11 cellular contexts compared by ENCODE assay signal in the genomic region with DNA sequence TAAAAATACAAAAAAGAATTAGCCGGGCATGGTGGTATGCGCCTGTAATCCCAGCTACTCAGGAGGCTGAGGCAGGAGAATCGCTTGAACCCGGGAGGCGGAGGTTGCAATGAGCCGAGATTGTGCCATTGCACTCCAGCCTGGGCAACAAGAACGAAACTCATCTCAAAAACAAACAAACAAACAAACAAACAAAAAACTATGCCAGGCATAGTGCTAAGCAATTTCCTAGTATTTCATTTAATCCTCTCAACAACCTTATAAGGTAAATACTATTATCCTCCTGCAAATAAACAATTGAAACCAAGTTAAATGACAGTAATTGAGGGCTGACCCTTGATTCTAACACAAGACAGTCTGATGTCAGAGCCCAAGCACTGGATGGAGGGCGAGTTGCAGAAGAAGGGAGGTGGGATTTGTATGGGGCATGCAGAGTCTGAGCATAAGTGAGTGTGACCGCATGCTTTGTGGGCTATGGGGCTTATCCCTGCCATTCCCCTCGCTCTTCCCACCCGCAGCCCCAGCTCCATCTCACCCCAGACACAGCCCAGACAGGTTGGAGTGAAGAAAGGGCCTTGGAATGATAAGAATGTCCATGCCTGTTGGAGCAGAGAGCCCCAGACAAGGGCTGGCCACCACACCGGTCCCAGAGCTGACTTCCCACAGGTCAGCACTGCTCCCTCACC. TPM values are rescaled to one million over a fixed set of nuclear protein-coding genes. Genes with fewer than 3 reads are reported as not detected.
DNase-seq lines count a peak whose midpoint lies in the region; FAIRE-seq and TF ChIP-seq lines count a peak whose summit lies in the region.
"Had no signal": no experiment of that assay in that cellular context is flagged by ENCODE, and none has a peak within 500 bp of the region (broad histone marks: within the 10 kb centered on the region; RNA-seq: fewer than 3 reads in every experiment).

No MANE protein-coding gene starts in this region.

- H3K4me1 ChIP-seq in fibroblast of lung (ENCODE audit: control insufficient read depth, extremely low read depth, insufficient read depth, low read length) (peaks cover 42% of the 10 kb centered on the region), ascending aorta (no peaks in the 10 kb centered on the region)

- no peaks in the 10 kb centered on the region for H3K9me3 ChIP-seq in fibroblast of lung (ENCODE audit: control insufficient read depth, insufficient read depth, low read depth, low read length)
- no peaks in the 10 kb centered on the region for H3K9me3 ChIP-seq in ascending aorta

- H3K4me3 Mint-ChIP-seq in progenitor cell of endocrine pancreas (ENCODE audit: low read depth): no peak overlapping the region
- no peak overlapping the region for H3K4me3 Mint-ChIP-seq in activated CD4-positive, alpha-beta memory T cell treated with anti-CD3 and anti-CD28 coated beads for 36 hours

- peak; percentile 96 for FAIRE-seq in RCC 7860 (lab: Jason Lieb, UNC)

- CTCF ChIA-PET in activated CD4-positive, alpha-beta memory T cell treated with anti-CD3 and anti-CD28 coated beads for 36 hours (lab: Charles Lee): no interaction called here

- H3K27me3 ChIP-seq in fibroblast of lung (ENCODE audit: control insufficient read depth, insufficient read depth, low read length): no peaks in the 10 kb centered on the region
- no peaks in the 10 kb centered on the region for H3K27me3 ChIP-seq in ascending aorta

- H3K36me3 ChIP-seq in fibroblast of lung (ENCODE audit: control insufficient read depth, insufficient read depth, low read length) (no peaks in the 10 kb centered on the region), ascending aorta (no peaks in the 10 kb centered on the region)

- in situ Hi-C loops in G401 (cut with HindIII; ENCODE audit: low sequenced_read_pairs): no loop called here

- peak overlapping the region; percentile 88 for H3K27ac Mint-ChIP-seq in progenitor cell of endocrine pancreas
- no peak overlapping the region for H3K27ac Mint-ChIP-seq in activated CD4-positive, alpha-beta memory T cell treated with anti-CD3 and anti-CD28 coated beads for 36 hours

- DNase-seq in G401 (ENCODE audit: low spot score) (peak; percentile 50), RCC 7860 (ENCODE audit: low spot score) (peak; percentile 100), fibroblast of lung (ENCODE audit: low read depth in 2 of 2) (peak in 1 of 2 donors; percentile 98), progenitor cell of endocrine pancreas (ENCODE audit: low spot score, unreplicated experiment) (no peak), ascending aorta (ENCODE audit: low spot score in 2 of 2) (no peak), occipital lobe (lab: John Stamatoyannopoulos, UW) (no peak), NCI-H446 (lab: John Stamatoyannopoulos, UW) (no peak)
- DNase-seq in activated CD4-positive, alpha-beta memory T cell treated with anti-CD3 and anti-CD28 coated beads for 36 hours: no peak
- DNase-seq: activated naive CD4-positive, alpha-beta T cell; NCI-H1436; stimulated activated CD8-positive, alpha-beta memory T cell treated with anti-CD3 and anti-CD28 coated beads, Interleukin-4, amount 100 ng/mL, for 48 hours had no signal

- no peaks in the 10 kb centered on the region for H3K79me2 ChIP-seq in fibroblast of lung (ENCODE audit: control insufficient read depth, insufficient read depth, low read length)

- no peaks in the 10 kb centered on the region for H4K20me1 ChIP-seq in fibroblast of lung (ENCODE audit: control insufficient read depth, extremely low read depth, insufficient read depth, low read length)

- H3K4me2 ChIP-seq in fibroblast of lung (ENCODE audit: extremely low read depth, insufficient read depth, low read length): no peak overlapping the region

- peaks cover 16% of the 10 kb centered on the region for H3K4me1 Mint-ChIP-seq in progenitor cell of endocrine pancreas (ENCODE audit: low read depth)
- H3K4me1 Mint-ChIP-seq in activated CD4-positive, alpha-beta memory T cell treated with anti-CD3 and anti-CD28 coated beads for 36 hours (ENCODE audit: low read depth): no peaks in the 10 kb centered on the region

- POLR2A ChIA-PET in activated CD4-positive, alpha-beta memory T cell treated with anti-CD3 and anti-CD28 coated beads for 36 hours (lab: Charles Lee): no interaction called here

- H3K27ac ChIP-seq in fibroblast of lung (ENCODE audit: insufficient read depth, low read length): peak overlapping the region; percentile 90
- H3K27ac ChIP-seq in ascending aorta: no peak overlapping the region

- intact Hi-C loops in activated CD4-positive, alpha-beta memory T cell treated with anti-CD3 and anti-CD28 coated beads for 36 hours (cut with micrococcal nuclease): no loop called here
- intact Hi-C loops in ascending aorta (cut with DNase I): no loop called here

- no peaks in the 10 kb centered on the region for H3K9me3 Mint-ChIP-seq in progenitor cell of endocrine pancreas (ENCODE audit: low read depth)
- no peaks in the 10 kb centered on the region for H3K9me3 Mint-ChIP-seq in activated CD4-positive, alpha-beta memory T cell treated with anti-CD3 and anti-CD28 coated beads for 36 hours

- H3K36me3 Mint-ChIP-seq in progenitor cell of endocrine pancreas (ENCODE audit: insufficient read depth): no peaks in the 10 kb centered on the region
- no peaks in the 10 kb centered on the region for H3K36me3 Mint-ChIP-seq in activated CD4-positive, alpha-beta memory T cell treated with anti-CD3 and anti-CD28 coated beads for 36 hours

- H3K4me3 ChIP-seq in fibroblast of lung (replicated peaks in 1 of 4; ENCODE audit: control extremely low read depth in 1 of 4, insufficient read depth in 1 of 4, low read depth in 3 of 4, low read length in 4 of 4) (no peak overlapping the region), ascending aorta (no peak overlapping the region)

- TF ChIP-seq CTCF in fibroblast of lung (conservative IDR thresholded peaks at IDR 0.05 in 1 of 2, IDR thresholded peaks at IDR 0.05 in 1 of 2; ENCODE audit: low read depth in 1 of 2, low read length in 2 of 2): no peak
- no peak for TF ChIP-seq CTCF in progenitor cell of endocrine pancreas (IDR thresholded peaks at IDR 0.05; ENCODE audit: unreplicated experiment)
- no peak for TF ChIP-seq CTCF in ascending aorta (IDR thresholded peaks at IDR 0.05)

- no peak overlapping the region for H2AFZ ChIP-seq in fibroblast of lung (ENCODE audit: low read length)

- no peaks in the 10 kb centered on the region for H3K27me3 Mint-ChIP-seq in progenitor cell of endocrine pancreas
- peaks cover 7% of the 10 kb centered on the region for H3K27me3 Mint-ChIP-seq in activated CD4-positive, alpha-beta memory T cell treated with anti-CD3 and anti-CD28 coated beads for 36 hours

- H3K9ac ChIP-seq in fibroblast of lung (ENCODE audit: insufficient read depth, low read length): no peak overlapping the region

RNA-seq across cellular contexts. Expression of gene RPS14, which starts 24.3 kb away (rescaled TPM):
- 3,973 and 5,195 TPM in 2 replicates for total RNA-seq in G401 (2014; rRNA removed; shearing (Covaris generic))
- total RNA-seq in fibroblast of lung (1,962 and 4,466 TPM in 2 replicates), progenitor cell of endocrine pancreas (1,941 and 2,072 TPM in 2 replicates), ascending aorta (1,928 TPM), occipital lobe (2,126 TPM)
- 5,623 and 6,025 TPM in 2 replicates for polyA plus RNA-seq in fibroblast of lung
- 3,434 and 3,467 TPM in 2 replicates for polyA plus RNA-seq in fibroblast of lung (2012)
- polyA minus RNA-seq in fibroblast of lung (ENCODE audit: low replicate concordance): 1,117 and 1,370 TPM in 2 replicates
- 1,000 to 10,000 TPM; 3,748 to 3,882 TPM for total RNA-seq in activated CD4-positive, alpha-beta memory T cell treated with anti-CD3 and anti-CD28 coated beads for 36 hours

RNA-seq across cellular contexts. Expression of gene NDST1, which starts 34.1 kb away (rescaled TPM):
- 68.1 and 76.0 TPM in 2 replicates for total RNA-seq in G401 (2014; rRNA removed; shearing (Covaris generic))
- total RNA-seq in fibroblast of lung (18.2 and 38.5 TPM in 2 replicates), progenitor cell of endocrine pancreas (154 and 169 TPM in 2 replicates), ascending aorta (71.5 TPM), occipital lobe (23.1 TPM)
- 50.5 and 94.8 TPM in 2 replicates for polyA plus RNA-seq in fibroblast of lung
- 69.9 and 152 TPM in 2 replicates for polyA plus RNA-seq in fibroblast of lung (2012)
- polyA minus RNA-seq in fibroblast of lung (ENCODE audit: low replicate concordance): 218 and 448 TPM in 2 replicates
- 1 to 10 TPM; 2.5 to 2.6 TPM for total RNA-seq in activated CD4-positive, alpha-beta memory T cell treated with anti-CD3 and anti-CD28 coated beads for 36 hours

Comparison
In these comparisons a context has a peak if more than half of its experiments do, and no peak if none do; other contexts are left out.
1. DNase-seq: peak in G401 (single experiment) and RCC 7860 (single experiment); none in progenitor cell of endocrine pancreas (single experiment), activated CD4-positive, alpha-beta memory T cell treated with anti-CD3 and anti-CD28 coated beads for 36 hours (single experiment), ascending aorta (0 of 2), occipital lobe (single experiment) and NCI-H446 (0 of 2).